ENCODE assay signal across 8 cellular contexts in genomic region chr2:157497603-157498314, GRCh38. TPM values are rescaled to one million over a fixed set of nuclear protein-coding genes. Genes with fewer than 3 reads are reported as not detected.
A peak's percentile ranks its signal among the peaks of the same experiment; 100 is the strongest.
DNase-seq lines count a peak whose midpoint lies in the region; TF ChIP-seq lines count a peak whose summit lies in the region.

No MANE protein-coding gene starts in this region.

- TF ChIP-seq POLR2A in esophagus squamous epithelium (IDR thresholded peaks at IDR 0.05) (no peak), sigmoid colon (IDR thresholded peaks at IDR 0.05) (no peak)

- no peaks in the 10 kb centered on the region for H3K79me2 ChIP-seq in MM.1S (ENCODE audit: low read length)
- no peaks in the 10 kb centered on the region for H3K79me2 ChIP-seq in neural cell (replicated peaks; ENCODE audit: insufficient read depth, low read length)

- CTCF ChIA-PET in A673 (lab: Charles Lee), result no interaction called here
- CTCF ChIA-PET in HEK293 (lab: Yijun Ruan, JAX), result interaction anchor here (0.6 to 2.1 kb wide), 19 partner anchors 9 to 1254 kb away, joined by 3 to 20 read pairs (median 3); no protein-coding TSS in a partner anchor

- no peaks in the 10 kb centered on the region for H4K20me1 ChIP-seq in MM.1S (ENCODE audit: insufficient read depth, low read length)
- no peaks in the 10 kb centered on the region for H4K20me1 ChIP-seq in neural cell (ENCODE audit: insufficient read depth)

- H3K9ac ChIP-seq in MM.1S (ENCODE audit: low read length) (no peak overlapping the region), neural cell (ENCODE audit: low read length) (no peak overlapping the region)

- WGBS in esophagus squamous epithelium, 2 donors, result 23% methylated on average over 7 of the region's 7 CpGs
- WGBS in sigmoid colon, 2 donors, result 23 to 29% methylated on average over 7 of the region's 7 CpGs

- TF ChIP-seq CTCF in A673 (conservative IDR thresholded peaks at IDR 0.05; ENCODE audit: low read depth, low read length) (peak; percentile 86), GM12872 (IDR thresholded peaks at IDR 0.05; ENCODE audit: insufficient read depth, low read depth, low read length) (peak; percentile 76), HEK293 (tag by site-specific recombination; IDR thresholded peaks at IDR 0.05) (peak; percentile 38), MM.1S (IDR thresholded peaks at IDR 0.05; ENCODE audit: low read length) (peak; percentile 91), esophagus squamous epithelium (IDR thresholded peaks at IDR 0.05) (peak; percentile 26 to 71 (median 53)), neural cell (IDR thresholded peaks at IDR 0.05; ENCODE audit: poor library complexity, severe bottlenecking) (peak; percentile 82), sigmoid colon (IDR thresholded peaks at IDR 0.05) (peak in 2 of 4 experiments; percentile 31 to 43)

- POLR2A ChIA-PET in A673 (lab: Charles Lee; ENCODE audit: low non-redundant PET) (no interaction called here), HEK293 (lab: Yijun Ruan, JAX) (no interaction called here)

- H3K4me3 ChIP-seq in A673 (ENCODE audit: low read depth, low read length, poor library complexity, severe bottlenecking) (no peak overlapping the region), HEK293 (ENCODE audit: low read depth, low read length) (no peak overlapping the region), MM.1S (ENCODE audit: low read length) (no peak overlapping the region), esophagus squamous epithelium (no peak overlapping the region), neural cell (ENCODE audit: low read length) (no peak overlapping the region), sigmoid colon (no peak overlapping the region)

- H3K36me3 ChIP-seq in A673 (ENCODE audit: insufficient read depth, low read length, poor library complexity, severe bottlenecking) (no peaks in the 10 kb centered on the region), HEK293 (ENCODE audit: control insufficient read depth in 2 of 2, insufficient read depth in 1 of 2, low read length in 2 of 2) (no peaks in the 10 kb centered on the region), MM.1S (replicated peaks; ENCODE audit: insufficient read depth, low read length) (no peaks in the 10 kb centered on the region), esophagus squamous epithelium (no peaks in the 10 kb centered on the region), neural cell (ENCODE audit: insufficient read depth, low read length) (no peaks in the 10 kb centered on the region), sigmoid colon (no peaks in the 10 kb centered on the region)

- H3F3A ChIP-seq in MM.1S (ENCODE audit: insufficient read depth, low read length) (no peaks in the 10 kb centered on the region), neural cell (ENCODE audit: insufficient read depth, low read length, poor library complexity, severe bottlenecking) (no peaks in the 10 kb centered on the region)

- H3K27me3 ChIP-seq in A673 (replicated peaks; ENCODE audit: insufficient read depth, low read depth, low read length, poor library complexity) (no peaks in the 10 kb centered on the region), MM.1S (replicated peaks; ENCODE audit: insufficient read depth, low read length) (no peaks in the 10 kb centered on the region), esophagus squamous epithelium (no peaks in the 10 kb centered on the region), neural cell (ENCODE audit: insufficient read depth, low read depth, low read length) (no peaks in the 10 kb centered on the region), sigmoid colon (no peaks in the 10 kb centered on the region)

- TF ChIP-seq RAD21 in neural cell (conservative IDR thresholded peaks at IDR 0.05), result peak; percentile 83

- no peak for TF ChIP-seq EP300 in neural cell (conservative IDR thresholded peaks at IDR 0.05; ENCODE audit: poor library complexity, severe bottlenecking)
- TF ChIP-seq EP300 in sigmoid colon (IDR thresholded peaks at IDR 0.05), result no peak

- BruUV-seq in A673 (replicated peaks; lab: Mats Ljungman, UMichigan), result no TSS peak

- peak; percentile 61 for DNase-seq in A673 (ENCODE audit: low spot score)
- peak; percentile 77 for DNase-seq in MM.1S
- peak; percentile 75 for DNase-seq in SIG-M5 treated with dmso at 0.1 percent for 504 hours (lab: John Stamatoyannopoulos, UW; ENCODE audit: unreplicated experiment)
- no peak for DNase-seq in esophagus squamous epithelium (lab: John Stamatoyannopoulos, UW)
- no peak for DNase-seq in sigmoid colon

- H3K9me2 ChIP-seq in MM.1S (replicated peaks; ENCODE audit: insufficient read depth, low read length) (no peaks in the 10 kb centered on the region), neural cell (ENCODE audit: insufficient read depth, low read length) (no peaks in the 10 kb centered on the region)

- H3K4me2 ChIP-seq in MM.1S (ENCODE audit: low read depth, low read length), result no peak overlapping the region
- no peak overlapping the region for H3K4me2 ChIP-seq in neural cell (ENCODE audit: low read length)

- H3K9me3 ChIP-seq in A673 (ENCODE audit: low read depth, low read length, poor library complexity, severe bottlenecking) (no peaks in the 10 kb centered on the region), HEK293 (ENCODE audit: control insufficient read depth, insufficient read depth, low read depth, low read length) (no peaks in the 10 kb centered on the region), MM.1S (replicated peaks; ENCODE audit: insufficient read depth, low read length) (no peaks in the 10 kb centered on the region), esophagus squamous epithelium (no peaks in the 10 kb centered on the region), neural cell (ENCODE audit: low read length) (no peaks in the 10 kb centered on the region), sigmoid colon (no peaks in the 10 kb centered on the region)

- H2AFZ ChIP-seq in MM.1S (ENCODE audit: low read length) (no peak overlapping the region), neural cell (ENCODE audit: low read depth, low read length) (no peak overlapping the region)

- H3K27ac ChIP-seq in A673 (ENCODE audit: low read depth, low read length, poor library complexity, severe bottlenecking) (no peak overlapping the region), HEK293 (ENCODE audit: extremely low read depth, low read depth, low read length) (no peak overlapping the region), MM.1S (ENCODE audit: low read length) (no peak overlapping the region), esophagus squamous epithelium (no peak overlapping the region), neural cell (ENCODE audit: low read length) (no peak overlapping the region), sigmoid colon (no peak overlapping the region)

- H3K4me1 ChIP-seq in A673 (ENCODE audit: insufficient read depth, low read length, poor library complexity, severe bottlenecking), result no peaks in the 10 kb centered on the region
- no peaks in the 10 kb centered on the region for H3K4me1 ChIP-seq in HEK293 (ENCODE audit: control insufficient read depth, insufficient read depth, low read length)
- H3K4me1 ChIP-seq in MM.1S (ENCODE audit: low read length), result no peaks in the 10 kb centered on the region
- H3K4me1 ChIP-seq in esophagus squamous epithelium, result no peaks in the 10 kb centered on the region
- no peaks in the 10 kb centered on the region for H3K4me1 ChIP-seq in sigmoid colon

- intact Hi-C loops in A673 (cut with micrococcal nuclease; ENCODE audit: unreplicated experiment) (loop anchor here (1.0 to 5.0 kb wide), 3 partner anchors 95 to 1255 kb away; no protein-coding TSS in a partner anchor), esophagus squamous epithelium (cut with DNase I) (loop anchor here (10.0 kb wide), 2 partner anchors 97 to 507 kb away; no protein-coding TSS in a partner anchor), sigmoid colon (cut with DNase I) (no loop called here)

TF ChIP-seq in HEK293, 187 proteins besides CTCF, POLR2A, EP300 and RAD21:
- TF ChIP-seq ZFHX2 (tag by site-specific recombination; conservative IDR thresholded peaks at IDR 0.05), result no peak
- TF ChIP-seq ZNF354C (tag by site-specific recombination; IDR thresholded peaks at IDR 0.05; ENCODE audit: borderline replicate concordance, low read depth), result no peak
- peak; percentile 72 for TF ChIP-seq ZNF654 (tag by site-specific recombination; IDR thresholded peaks at IDR 0.05; ENCODE audit: low read depth)

TF ChIP-seq in neural cell, 6 proteins besides CTCF, POLR2A, EP300 and RAD21:
- TF ChIP-seq TAF1 (IDR thresholded peaks at IDR 0.05; ENCODE audit: low read depth) (no peak), SMC3 (conservative IDR thresholded peaks at IDR 0.05; ENCODE audit: poor library complexity) (peak; percentile 79)
TF ChIP-seq in neural cell: peak in this region for 1.

RNA-seq across cellular contexts. Expression of gene CYTIP, which starts 53.9 kb away (rescaled TPM):
- total RNA-seq in A673 (2021) (not detected in 2 replicates), esophagus squamous epithelium (10 to 100 TPM in 1 of 4 donors, 1 to 10 TPM in 3; 3.2 to 12.4 (median 3.6) TPM), sigmoid colon (1 to 10 TPM; 2.5 to 4.3 (median 3.4) TPM)
- polyA plus RNA-seq in neural cell (not detected in 2 replicates), sigmoid colon (10 to 100 TPM in 1 of 3 donors, 1 to 10 TPM in 2; 5.8 to 36.4 (median 6.6) TPM)
- polyA minus RNA-seq in neural cell, result not detected in 2 replicates

Comparison
In these comparisons a context has a peak if more than half of its experiments do, and no peak if none do; other contexts are left out.
1. DNase-seq: peak in A673 (single experiment), MM.1S (single experiment) and SIG-M5 treated with dmso at 0.1 percent for 504 hours (single experiment); none in esophagus squamous epithelium (single experiment) and sigmoid colon (single experiment).